In the genomic region with DNA sequence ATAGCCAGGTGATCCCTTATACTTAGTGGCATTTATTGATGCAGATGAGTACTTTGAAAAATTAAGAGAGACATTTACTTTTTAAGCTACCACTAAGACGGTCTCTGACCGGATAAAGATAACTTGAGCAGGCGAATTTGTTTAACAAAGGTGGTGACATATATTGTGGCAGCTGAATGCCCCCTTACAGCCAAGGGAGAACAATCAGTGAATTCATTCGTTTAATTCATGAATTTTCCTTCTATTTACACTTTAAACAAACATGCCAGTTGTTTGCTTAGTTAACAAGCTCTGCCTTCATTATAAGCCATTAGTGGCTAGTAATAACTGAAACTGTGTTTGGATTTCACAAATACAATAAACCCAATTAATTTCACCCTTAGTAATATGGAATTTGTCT, we compare ENCODE assay signal across 1 cellular context.
TF ChIP-seq lines count a peak whose summit lies in the region.

No MANE protein-coding gene starts in this region.

TF ChIP-seq in IMR-90, 13 proteins besides CTCF, POLR2A, EP300 and RAD21 (continued from another document):
- TF ChIP-seq NFE2L2 (IDR thresholded peaks at IDR 0.05; ENCODE audit: low read depth, low read length) = no peak
- TF ChIP-seq MAZ (IDR thresholded peaks at IDR 0.05; ENCODE audit: borderline replicate concordance, low read depth, low read length) = no peak
- no peak for TF ChIP-seq ELK1 (IDR thresholded peaks at IDR 0.05; ENCODE audit: borderline replicate concordance, low read depth, low read length)
- TF ChIP-seq CEBPB (IDR thresholded peaks at IDR 0.05; ENCODE audit: low read depth, low read length) = no peak
- no peak for TF ChIP-seq MAFK (IDR thresholded peaks at IDR 0.05; ENCODE audit: low read depth, low read length)
- TF ChIP-seq BHLHE40 (IDR thresholded peaks at IDR 0.05; ENCODE audit: low read depth, low read length) = no peak
